Comparison of ENCODE assay signal across 8 cellular contexts in genomic region chr22:47765757-47766156, GRCh38.
"Had no signal": no experiment of that assay in that cellular context is flagged by ENCODE, and none has a peak within 500 bp of the region (broad histone marks: within the 10 kb centered on the region; RNA-seq: fewer than 3 reads in every experiment).

No MANE protein-coding gene starts in this region.

- H3K36me3 ChIP-seq: HAP-1 had no signal

- H3K4me3 Mint-ChIP-seq: HFFc6, IgD-negative memory B cell had no signal

- ATAC-seq: HCT116 had no signal

- H3K4me1 Mint-ChIP-seq: IgD-negative memory B cell had no signal

- H3K27ac ChIP-seq: GM23248 had no signal

- H3K9me3 ChIP-seq: HAP-1 had no signal

- H3K4me3 ChIP-seq: GM23248, HAP-1 had no signal

- DNase-seq: GM23248, GOT3, H7, HFFc6, KBM-7 had no signal

- H3K4me1 ChIP-seq: HAP-1 had no signal

- H3K36me3 Mint-ChIP-seq: IgD-negative memory B cell had no signal

- H3K27ac Mint-ChIP-seq: HFFc6 had no signal
